Comparison of ENCODE assay signal across 8 cellular contexts in the genomic region with DNA sequence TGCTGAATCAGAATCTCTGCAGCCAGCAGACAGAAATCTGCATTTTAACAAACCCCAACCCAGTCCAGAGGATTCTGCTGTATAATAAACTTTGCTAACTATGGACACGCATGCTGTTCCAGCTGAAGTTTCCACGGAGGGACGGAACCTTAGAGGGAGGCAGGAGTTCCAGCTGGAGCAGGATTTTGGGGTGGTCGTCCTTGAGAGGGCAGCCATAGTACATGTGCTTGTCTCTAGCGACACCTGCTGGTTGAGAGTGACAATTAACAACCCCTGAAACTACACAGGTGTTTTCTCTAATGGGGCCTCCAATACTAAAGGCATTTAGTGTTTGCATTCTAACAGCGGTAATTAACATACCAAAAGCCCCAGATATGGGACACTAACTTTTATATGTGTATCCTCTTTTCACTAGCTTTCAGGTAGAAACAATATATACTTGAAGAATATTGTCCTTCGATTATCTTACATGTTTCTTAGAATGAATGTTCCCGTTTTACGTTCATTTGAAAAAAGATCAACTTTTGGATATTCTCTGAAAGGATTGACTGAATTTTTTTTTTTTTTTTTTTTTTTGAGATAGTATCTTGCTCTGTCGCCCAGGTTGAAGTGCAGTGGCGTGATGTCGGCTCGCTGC. TPM values are rescaled to one million over a fixed set of nuclear protein-coding genes. Genes with fewer than 3 reads are reported as not detected.
DNase-seq lines count a peak whose midpoint lies in the region; ATAC-seq and TF ChIP-seq lines count a peak whose summit lies in the region.

No MANE protein-coding gene starts in this region.

- peak; percentile 51 for DNase-seq in COLO829 (ENCODE audit: low spot score)
- peak in 1 of 2 experiments; percentile 45 for DNase-seq in PC-9
- DNase-seq in activated T-helper 1 cell treated with anti-CD3 and anti-CD28 coated beads, Interleukin-12 subunit alpha, Interleukin-12 subunit beta, Interleukin-2, Interleukin-4 antibody, amounts not matched to agents 30 ng/mL and 10 ng/mL and 1 ng/mL, durations not matched to agents 14 hours and 24 hours and 36 hours (ENCODE audit: low spot score), result peak; percentile 25
- peak in 6 of 10 donors; percentile 16 to 84 (median 64) for DNase-seq in posterior cingulate gyrus

- peak overlapping the region; percentile 59 for H3K4me2 ChIP-seq in PC-9

- H2AFZ ChIP-seq in PC-9, result no peak overlapping the region

- H3K27ac ChIP-seq in PC-9, result no peak overlapping the region
- H3K27ac ChIP-seq in gastroesophageal sphincter, result no peak overlapping the region

- no peaks in the 10 kb centered on the region; the same call in 1 of the 2 replicates for H3F3A ChIP-seq in PC-9 (ENCODE audit: insufficient read depth, low read depth)

- CTCF ChIA-PET in PC-9 (lab: Charles Lee), result interaction anchor here (0.7 to 0.9 kb wide), 2 partner anchors 368 to 546 kb away, joined by 4 to 5 read pairs; no protein-coding TSS in a partner anchor

- H3K4me1 Mint-ChIP-seq in activated T-helper 1 cell treated with anti-CD3 and anti-CD28 coated beads, Interleukin-12 subunit alpha, Interleukin-12 subunit beta, Interleukin-2, Interleukin-4 antibody, amounts not matched to agents 30 ng/mL and 10 ng/mL and 1 ng/mL, durations not matched to agents 14 hours and 24 hours and 36 hours (ENCODE audit: low read depth), result peaks cover 13% of the 10 kb centered on the region

- no peaks in the 10 kb centered on the region for H3K79me2 ChIP-seq in PC-9 (ENCODE audit: low read depth)

- intact Hi-C loops in PC-9 (cut with micrococcal nuclease; ENCODE audit: unreplicated experiment), result loop anchor here (1.0 kb wide), 5 partner anchors 170 to 634 kb away; no protein-coding TSS in a partner anchor
- intact Hi-C loops in activated T-helper 1 cell treated with anti-CD3 and anti-CD28 coated beads, Interleukin-12 subunit alpha, Interleukin-12 subunit beta, Interleukin-2, Interleukin-4 antibody, amounts not matched to agents 30 ng/mL and 10 ng/mL and 1 ng/mL, durations not matched to agents 14 hours and 24 hours and 36 hours (cut with micrococcal nuclease), result loop anchor here (1.0 to 2.0 kb wide), 6 partner anchors 171 to 635 kb away; a partner anchor contains a TSS
- intact Hi-C loops in posterior cingulate gyrus (cut with DNase I), result loop anchor here (2.0 to 10.0 kb wide), 5 partner anchors 171 to 631 kb away; a partner anchor contains a TSS

- no peaks in the 10 kb centered on the region for H3K9me3 Mint-ChIP-seq in activated T-helper 1 cell treated with anti-CD3 and anti-CD28 coated beads, Interleukin-12 subunit alpha, Interleukin-12 subunit beta, Interleukin-2, Interleukin-4 antibody, amounts not matched to agents 30 ng/mL and 10 ng/mL and 1 ng/mL, durations not matched to agents 14 hours and 24 hours and 36 hours

- TF ChIP-seq CTCF in PC-9 (conservative IDR thresholded peaks at IDR 0.05) (peak; percentile 98), gastroesophageal sphincter (IDR thresholded peaks at IDR 0.05) (peak; percentile 83 to 89 (median 84))

- no peaks in the 10 kb centered on the region for H3K36me3 Mint-ChIP-seq in activated T-helper 1 cell treated with anti-CD3 and anti-CD28 coated beads, Interleukin-12 subunit alpha, Interleukin-12 subunit beta, Interleukin-2, Interleukin-4 antibody, amounts not matched to agents 30 ng/mL and 10 ng/mL and 1 ng/mL, durations not matched to agents 14 hours and 24 hours and 36 hours (ENCODE audit: low read depth)

- no peak overlapping the region for H3K4me3 ChIP-seq in PC-9
- H3K4me3 ChIP-seq in gastroesophageal sphincter, result no peak overlapping the region

- WGBS in gastroesophageal sphincter (ENCODE audit: low coverage in 1 of 2), 2 donors, result 31 to 44% methylated on average over 9 to 13 of the region's 13 CpGs

- BruUV-seq in PC-9 (replicated peaks; lab: Mats Ljungman, UMichigan), result no TSS peak

- peaks cover 43% of the 10 kb centered on the region for H3K27me3 Mint-ChIP-seq in activated T-helper 1 cell treated with anti-CD3 and anti-CD28 coated beads, Interleukin-12 subunit alpha, Interleukin-12 subunit beta, Interleukin-2, Interleukin-4 antibody, amounts not matched to agents 30 ng/mL and 10 ng/mL and 1 ng/mL, durations not matched to agents 14 hours and 24 hours and 36 hours (ENCODE audit: insufficient read depth)

- POLR2A ChIA-PET in PC-9 (lab: Charles Lee; ENCODE audit: unreplicated experiment), result no interaction called here

- H3K4me1 ChIP-seq in PC-9 (replicated peaks; ENCODE audit: insufficient read depth), result 0 out of 2 replicates have a peak, but pooled peaks cover 3% of the 10 kb centered on the region
- peaks cover 0 to 5% (median 0%) of the 10 kb centered on the region in 3 donors for H3K4me1 ChIP-seq in gastroesophageal sphincter

- no peak for TF ChIP-seq EP300 in gastroesophageal sphincter (IDR thresholded peaks at IDR 0.05)

- no peak overlapping the region for H3K27ac Mint-ChIP-seq in activated T-helper 1 cell treated with anti-CD3 and anti-CD28 coated beads, Interleukin-12 subunit alpha, Interleukin-12 subunit beta, Interleukin-2, Interleukin-4 antibody, amounts not matched to agents 30 ng/mL and 10 ng/mL and 1 ng/mL, durations not matched to agents 14 hours and 24 hours and 36 hours

- no peak overlapping the region for H3K4me3 Mint-ChIP-seq in activated T-helper 1 cell treated with anti-CD3 and anti-CD28 coated beads, Interleukin-12 subunit alpha, Interleukin-12 subunit beta, Interleukin-2, Interleukin-4 antibody, amounts not matched to agents 30 ng/mL and 10 ng/mL and 1 ng/mL, durations not matched to agents 14 hours and 24 hours and 36 hours

- no peaks in the 10 kb centered on the region for H3K9me2 ChIP-seq in PC-9 (ENCODE audit: insufficient read depth)

- H3K36me3 ChIP-seq in PC-9 (ENCODE audit: low read depth) (no peaks in the 10 kb centered on the region), gastroesophageal sphincter (no peaks in the 10 kb centered on the region)

- no peak for TF ChIP-seq POLR2A in gastroesophageal sphincter (IDR thresholded peaks at IDR 0.05)

- peak; percentile 60 for ATAC-seq in GM19328 (IDR thresholded peaks at IDR 0.05; ENCODE audit: unreplicated experiment)
- peak; percentile 74 for ATAC-seq in HG03520 (IDR thresholded peaks at IDR 0.05; ENCODE audit: unreplicated experiment)
- peak; percentile 51 for ATAC-seq in gastroesophageal sphincter
- no peak for ATAC-seq in HG02970 (IDR thresholded peaks at IDR 0.05; ENCODE audit: low FRiP score, unreplicated experiment)

- H3K27me3 ChIP-seq in PC-9 (ENCODE audit: insufficient read depth, low read depth) (no peaks in the 10 kb centered on the region), gastroesophageal sphincter (no peaks in the 10 kb centered on the region)

- no peaks in the 10 kb centered on the region for H4K20me1 ChIP-seq in PC-9 (ENCODE audit: insufficient read depth)

- H3K9me3 ChIP-seq in PC-9 (ENCODE audit: insufficient read depth, low read depth) (no peaks in the 10 kb centered on the region; the same call in 1 of the 2 replicates), gastroesophageal sphincter (peaks cover 0 to 11% (median 0%) of the 10 kb centered on the region in 3 donors)

RNA-seq across cellular contexts. Expression of a gene that starts 32.4 kb away (rescaled TPM):
- 4.2 and 5.6 TPM in 2 replicates for total RNA-seq in PC-9 (2021)
- total RNA-seq in activated T-helper 1 cell treated with anti-CD3 and anti-CD28 coated beads, Interleukin-12 subunit alpha, Interleukin-12 subunit beta, Interleukin-2, Interleukin-4 antibody, amounts not matched to agents 30 ng/mL and 10 ng/mL and 1 ng/mL, durations not matched to agents 14 hours and 24 hours and 36 hours, result 3.4 and 3.5 TPM in 2 replicates
- 1 to 10 TPM; 2.7 to 10.0 (median 3.4) TPM for total RNA-seq in gastroesophageal sphincter
